Comparison of ENCODE assay signal across 15 cellular contexts in the genomic region with DNA sequence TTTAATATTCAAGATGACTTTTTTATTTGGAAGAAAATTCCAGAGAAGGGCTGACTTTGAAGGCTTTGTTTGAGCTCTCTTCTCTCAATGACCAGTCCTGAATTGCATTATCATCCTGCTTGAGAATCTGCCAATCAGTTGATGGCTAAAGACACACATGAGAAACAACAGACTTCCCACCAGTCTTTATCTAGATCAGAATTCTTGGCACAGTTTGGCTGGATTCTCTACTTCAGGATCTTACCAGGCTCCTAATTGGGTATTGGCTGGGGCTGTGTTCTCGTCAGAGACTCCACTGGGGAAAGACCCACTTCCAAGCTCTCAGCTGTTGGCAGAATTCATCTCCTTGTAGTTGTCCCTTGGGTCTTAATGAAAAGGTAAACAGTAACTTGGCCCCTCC.
DNase-seq lines count a peak whose midpoint lies in the region; ATAC-seq, FAIRE-seq and TF ChIP-seq lines count a peak whose summit lies in the region.
"Had no signal": no experiment of that assay in that cellular context is flagged by ENCODE, and none has a peak within 500 bp of the region (broad histone marks: within the 10 kb centered on the region; RNA-seq: fewer than 3 reads in every experiment).

No MANE protein-coding gene starts in this region.

- 78% methylated on average over 1 of the region's 1 CpG for WGBS in smooth muscle cell (ENCODE audit: low lambda C conversion rate)

- H3K4me1 ChIP-seq in astrocyte (ENCODE audit: insufficient read depth, low read length) (peaks cover 25% of the 10 kb centered on the region), smooth muscle cell (ENCODE audit: low read depth) (peaks cover 12% of the 10 kb centered on the region)

- H3K36me3 ChIP-seq in astrocyte (ENCODE audit: insufficient read depth, low read length) (peaks cover 15% of the 10 kb centered on the region), smooth muscle cell (ENCODE audit: low read depth) (peaks cover 3% of the 10 kb centered on the region)

- H2AFZ ChIP-seq in astrocyte (ENCODE audit: low read depth, low read length) = no peak overlapping the region
- no peak overlapping the region for H2AFZ ChIP-seq in smooth muscle cell (ENCODE audit: low read depth)

- no peak for TF ChIP-seq CTCF in astrocyte (IDR thresholded peaks at IDR 0.05; ENCODE audit: insufficient read depth, low read depth, low read length)
- TF ChIP-seq CTCF in smooth muscle cell (IDR thresholded peaks at IDR 0.05; ENCODE audit: borderline replicate concordance, insufficient read depth, poor library complexity, severe bottlenecking) = no peak

- H3K36me3 Mint-ChIP-seq in astrocyte (ENCODE audit: low read depth, unreplicated experiment) = peaks cover 21% of the 10 kb centered on the region
- H3K36me3 Mint-ChIP-seq in immature natural killer cell = no peaks in the 10 kb centered on the region
- H3K36me3 Mint-ChIP-seq: activated naive CD4-positive, alpha-beta T cell treated with anti-CD3 and anti-CD28 coated beads, Interleukin-2, amount 50 U/mL, for 24 hours; naive B cell had no signal

- TF ChIP-seq POLR2A in GM18505 (IDR thresholded peaks at IDR 0.05; ENCODE audit: borderline replicate concordance, extremely low read depth, insufficient read depth, insufficient read length) = no peak

- H3K9ac ChIP-seq in astrocyte (ENCODE audit: low read length) = no peak overlapping the region
- H3K9ac ChIP-seq in smooth muscle cell (ENCODE audit: low read depth) = peak overlapping the region; percentile 30

- H3K79me2 ChIP-seq in astrocyte (ENCODE audit: insufficient read depth, low read length) (no peaks in the 10 kb centered on the region), smooth muscle cell (ENCODE audit: low read depth) (no peaks in the 10 kb centered on the region)

- DNase-seq in NCI-H2171 treated with DMSO at 0.1 percent for 48 hours (lab: John Stamatoyannopoulos, UW) = peak; percentile 30
- no peak for DNase-seq in NCI-H2171 (lab: John Stamatoyannopoulos, UW)
- peak; percentile 44 for DNase-seq in astrocyte (ENCODE audit: low read depth)
- DNase-seq in immature natural killer cell = no peak
- DNase-seq in smooth muscle cell (lab: John Stamatoyannopoulos, UW; ENCODE audit: unreplicated experiment) = no peak
- no peak for DNase-seq in HuH-7.5 (ENCODE audit: low spot score)
- DNase-seq: 8988T, colonic mucosa, naive B cell, NCI-H1092, NCI-H446 had no signal

- H3K9me3 Mint-ChIP-seq in astrocyte (ENCODE audit: unreplicated experiment) (no peaks in the 10 kb centered on the region), immature natural killer cell (no peaks in the 10 kb centered on the region)
- H3K9me3 Mint-ChIP-seq: activated naive CD4-positive, alpha-beta T cell treated with anti-CD3 and anti-CD28 coated beads, Interleukin-2, amount 50 U/mL, for 24 hours; naive B cell had no signal

- H3K27me3 ChIP-seq in astrocyte (ENCODE audit: insufficient read depth, low read length) (no peaks in the 10 kb centered on the region), smooth muscle cell (ENCODE audit: low read depth) (no peaks in the 10 kb centered on the region)
- H3K27me3 ChIP-seq: colonic mucosa had no signal

- peak overlapping the region; percentile 53 for H3K27ac Mint-ChIP-seq in astrocyte (ENCODE audit: unreplicated experiment)
- H3K27ac Mint-ChIP-seq in immature natural killer cell = peak overlapping the region in 4 of 6 donors; percentile 8 to 71 (median 34)

- ATAC-seq in GM18505 (IDR thresholded peaks at IDR 0.05; ENCODE audit: unreplicated experiment) = no peak
- no peak for ATAC-seq in HG03442 (IDR thresholded peaks at IDR 0.05; ENCODE audit: unreplicated experiment)

- no peak for FAIRE-seq in astrocyte (lab: Jason Lieb, UNC)
- FAIRE-seq: islet of Langerhans had no signal

- H3K27me3 Mint-ChIP-seq in astrocyte (ENCODE audit: low read depth, unreplicated experiment) (no peaks in the 10 kb centered on the region), immature natural killer cell (ENCODE audit: low read depth in 3 of 3) (peaks cover 2 to 7% (median 6%) of the 10 kb centered on the region in 3 donors)
- H3K27me3 Mint-ChIP-seq: activated naive CD4-positive, alpha-beta T cell treated with anti-CD3 and anti-CD28 coated beads, Interleukin-2, amount 50 U/mL, for 24 hours; naive B cell had no signal

- no peak overlapping the region for H3K4me3 Mint-ChIP-seq in astrocyte (ENCODE audit: unreplicated experiment)
- H3K4me3 Mint-ChIP-seq in immature natural killer cell = no peak overlapping the region
- H3K4me3 Mint-ChIP-seq: activated naive CD4-positive, alpha-beta T cell treated with anti-CD3 and anti-CD28 coated beads, Interleukin-2, amount 50 U/mL, for 24 hours; naive B cell had no signal

- no peak overlapping the region for H3K4me2 ChIP-seq in astrocyte (ENCODE audit: low read length)
- H3K4me2 ChIP-seq in smooth muscle cell = no peak overlapping the region

- H4K20me1 ChIP-seq in astrocyte (ENCODE audit: insufficient read depth, low read length) (peaks cover 2% of the 10 kb centered on the region), smooth muscle cell (ENCODE audit: low read depth) (no peaks in the 10 kb centered on the region)

- no peak overlapping the region for H3K4me3 ChIP-seq in astrocyte (ENCODE audit: insufficient read depth, low read depth, low read length)
- no peak overlapping the region for H3K4me3 ChIP-seq in smooth muscle cell
- H3K4me3 ChIP-seq: colonic mucosa had no signal

- H3K4me1 Mint-ChIP-seq in astrocyte (ENCODE audit: low read depth, unreplicated experiment) (peaks cover 27% of the 10 kb centered on the region), immature natural killer cell (peaks cover 43 to 50% of the 10 kb centered on the region in 2 donors)

- peaks cover 37% of the 10 kb centered on the region for H3F3A ChIP-seq in smooth muscle cell (ENCODE audit: low read depth)

- H3K27ac ChIP-seq in astrocyte (ENCODE audit: low read depth, low read length) (peak overlapping the region; percentile 81), smooth muscle cell (ENCODE audit: low read depth) (peak overlapping the region; percentile 73)
- H3K27ac ChIP-seq: colonic mucosa had no signal

- H3K9me3 ChIP-seq in astrocyte (ENCODE audit: insufficient read depth, low read depth, low read length) (no peaks in the 10 kb centered on the region), smooth muscle cell (replicated peaks; ENCODE audit: low read depth) (no peaks in the 10 kb centered on the region)
- H3K9me3 ChIP-seq: colonic mucosa had no signal

Comparison
In these comparisons a context has a peak if more than half of its experiments do, and no peak if none do; other contexts are left out.
1. DNase-seq: peak in NCI-H2171 treated with DMSO at 0.1 percent for 48 hours (single experiment) and astrocyte (single experiment); none in NCI-H2171 (single experiment), immature natural killer cell (0 of 3), smooth muscle cell (single experiment) and HuH-7.5 (single experiment).